ENCODE assay signal across 1 cellular context in the genomic region with DNA sequence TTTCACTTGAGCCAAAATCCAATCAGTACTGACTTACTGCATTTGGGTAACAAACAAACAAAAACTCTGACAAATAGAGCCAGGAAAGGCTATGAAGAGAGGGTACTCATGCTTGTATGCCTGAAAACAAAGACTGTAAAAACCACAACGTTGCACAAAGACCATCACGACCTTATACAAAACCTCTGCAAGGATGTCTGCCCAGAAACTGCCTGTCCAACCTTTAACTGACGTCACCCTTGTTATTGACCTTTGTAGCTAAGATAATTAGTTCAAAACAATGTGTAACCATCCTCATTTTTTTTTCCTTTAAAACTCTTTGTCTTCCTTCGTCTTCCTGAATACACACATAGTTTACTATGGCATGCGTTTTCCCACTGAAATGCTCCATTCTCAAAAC.
TF ChIP-seq lines count a peak whose summit lies in the region.

No MANE protein-coding gene starts in this region.

TF ChIP-seq in H1, 55 proteins besides CTCF, POLR2A, EP300 and RAD21:
- TF ChIP-seq POU5F1 (IDR thresholded peaks at IDR 0.05; ENCODE audit: low read depth, low read length) (no peak), JUN (IDR thresholded peaks at IDR 0.05; ENCODE audit: low read depth, low read length) (no peak), BRCA1 (IDR thresholded peaks at IDR 0.05; ENCODE audit: low read depth, low read length) (no peak), MAFK (IDR thresholded peaks at IDR 0.05; ENCODE audit: low read depth, low read length) (no peak), CBX8 (IDR thresholded peaks at IDR 0.05; ENCODE audit: borderline replicate concordance, low read depth, low read length) (no peak), RXRA (IDR thresholded peaks at IDR 0.05; ENCODE audit: insufficient read depth, low read depth, low read length) (no peak), EGR1 (IDR thresholded peaks at IDR 0.05; ENCODE audit: borderline replicate concordance, low read depth, low read length) (no peak), CBX5 (IDR thresholded peaks at IDR 0.05; ENCODE audit: low read depth, low read length) (no peak)
- TF ChIP-seq, protein P1, sequence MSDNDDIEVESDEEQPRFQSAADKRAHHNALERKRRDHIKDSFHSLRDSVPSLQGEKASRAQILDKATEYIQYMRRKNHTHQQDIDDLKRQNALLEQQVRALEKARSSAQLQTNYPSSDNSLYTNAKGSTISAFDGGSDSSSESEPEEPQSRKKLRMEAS (IDR thresholded peaks at IDR 0.05), result no peak
- TF ChIP-seq, protein P2, sequence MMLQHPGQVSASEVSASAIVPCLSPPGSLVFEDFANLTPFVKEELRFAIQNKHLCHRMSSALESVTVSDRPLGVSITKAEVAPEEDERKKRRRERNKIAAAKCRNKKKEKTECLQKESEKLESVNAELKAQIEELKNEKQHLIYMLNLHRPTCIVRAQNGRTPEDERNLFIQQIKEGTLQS (IDR thresholded peaks at IDR 0.05; ENCODE audit: insufficient read depth, low read depth, low read length), result no peak
